ENCODE assay signal across 1 cellular context in the genomic region with DNA sequence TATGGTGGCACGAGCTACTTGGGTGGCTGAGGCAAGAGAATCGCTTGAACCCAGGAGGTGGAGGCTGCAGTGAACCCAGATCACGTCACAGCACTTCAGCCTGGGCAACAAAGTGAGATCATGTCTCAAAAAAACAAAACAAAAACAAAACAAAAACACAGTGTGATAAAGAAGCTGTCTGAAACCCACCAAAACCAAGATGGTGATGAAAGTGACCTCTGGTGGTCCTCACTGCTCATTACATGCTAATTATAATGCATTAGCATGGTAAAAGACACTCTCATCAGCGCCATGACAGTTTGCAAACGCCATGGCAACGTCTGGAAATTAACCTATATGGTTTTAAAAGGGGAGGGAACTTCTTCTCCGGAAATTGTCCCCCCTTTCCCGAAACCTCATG.
TF ChIP-seq lines count a peak whose summit lies in the region.

No MANE protein-coding gene starts in this region.

TF ChIP-seq in neural cell, 6 proteins besides CTCF, POLR2A, EP300 and RAD21 (continued from another document):
- TF ChIP-seq, protein P1, sequence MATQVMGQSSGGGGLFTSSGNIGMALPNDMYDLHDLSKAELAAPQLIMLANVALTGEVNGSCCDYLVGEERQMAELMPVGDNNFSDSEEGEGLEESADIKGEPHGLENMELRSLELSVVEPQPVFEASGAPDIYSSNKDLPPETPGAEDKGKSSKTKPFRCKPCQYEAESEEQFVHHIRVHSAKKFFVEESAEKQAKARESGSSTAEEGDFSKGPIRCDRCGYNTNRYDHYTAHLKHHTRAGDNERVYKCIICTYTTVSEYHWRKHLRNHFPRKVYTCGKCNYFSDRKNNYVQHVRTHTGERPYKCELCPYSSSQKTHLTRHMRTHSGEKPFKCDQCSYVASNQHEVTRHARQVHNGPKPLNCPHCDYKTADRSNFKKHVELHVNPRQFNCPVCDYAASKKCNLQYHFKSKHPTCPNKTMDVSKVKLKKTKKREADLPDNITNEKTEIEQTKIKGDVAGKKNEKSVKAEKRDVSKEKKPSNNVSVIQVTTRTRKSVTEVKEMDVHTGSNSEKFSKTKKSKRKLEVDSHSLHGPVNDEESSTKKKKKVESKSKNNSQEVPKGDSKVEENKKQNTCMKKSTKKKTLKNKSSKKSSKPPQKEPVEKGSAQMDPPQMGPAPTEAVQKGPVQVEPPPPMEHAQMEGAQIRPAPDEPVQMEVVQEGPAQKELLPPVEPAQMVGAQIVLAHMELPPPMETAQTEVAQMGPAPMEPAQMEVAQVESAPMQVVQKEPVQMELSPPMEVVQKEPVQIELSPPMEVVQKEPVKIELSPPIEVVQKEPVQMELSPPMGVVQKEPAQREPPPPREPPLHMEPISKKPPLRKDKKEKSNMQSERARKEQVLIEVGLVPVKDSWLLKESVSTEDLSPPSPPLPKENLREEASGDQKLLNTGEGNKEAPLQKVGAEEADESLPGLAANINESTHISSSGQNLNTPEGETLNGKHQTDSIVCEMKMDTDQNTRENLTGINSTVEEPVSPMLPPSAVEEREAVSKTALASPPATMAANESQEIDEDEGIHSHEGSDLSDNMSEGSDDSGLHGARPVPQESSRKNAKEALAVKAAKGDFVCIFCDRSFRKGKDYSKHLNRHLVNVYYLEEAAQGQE (IDR thresholded peaks at IDR 0.05; ENCODE audit: borderline replicate concordance): no peak
- peak; percentile 73 for TF ChIP-seq SMC3 (conservative IDR thresholded peaks at IDR 0.05; ENCODE audit: poor library complexity)
